Comparison of ENCODE assay signal across 7 cellular contexts in genomic region chr14:77124345-77125274, GRCh38. TPM values are rescaled to one million over a fixed set of nuclear protein-coding genes. Genes with fewer than 3 reads are reported as not detected.
DNase-seq lines count a peak whose midpoint lies in the region; ATAC-seq and TF ChIP-seq lines count a peak whose summit lies in the region.

No MANE protein-coding gene starts in this region.

- H3F3A ChIP-seq in OCI-LY1 (ENCODE audit: insufficient read depth, low read length) = peaks cover 12% of the 10 kb centered on the region; the same call in 1 of the 2 replicates

- peak overlapping the region; percentile 65 for H3K9ac ChIP-seq in OCI-LY1 (ENCODE audit: low read length)
- H3K9ac ChIP-seq in Karpas-422 (ENCODE audit: low read length) = no peak overlapping the region

- H3K27me3 ChIP-seq in OCI-LY1 (ENCODE audit: insufficient read depth, low read length) (no peaks in the 10 kb centered on the region), tibial artery (peaks cover 0 to 6% of the 10 kb centered on the region in 2 donors), Karpas-422 (ENCODE audit: low read length) (no peaks in the 10 kb centered on the region; the same call in 1 of the 2 replicates)

- no peaks in the 10 kb centered on the region for H3K79me2 ChIP-seq in OCI-LY1 (ENCODE audit: insufficient read depth, low read length)
- no peaks in the 10 kb centered on the region for H3K79me2 ChIP-seq in Karpas-422 (ENCODE audit: low read length)

- no peaks in the 10 kb centered on the region for H3K36me3 ChIP-seq in OCI-LY1 (ENCODE audit: insufficient read depth, low read length)
- H3K36me3 ChIP-seq in tibial artery = peaks cover 0 to 16% (median 10%) of the 10 kb centered on the region in 3 donors
- no peaks in the 10 kb centered on the region for H3K36me3 ChIP-seq in Karpas-422 (ENCODE audit: insufficient read depth, low read length)

- intact Hi-C loops in tibial artery (cut with DNase I; ENCODE audit: low total_unique reads) = no loop called here

- peak; percentile 63 for DNase-seq in activated gamma-delta T cell treated with Interleukin-2 at 50 U/mL for 16 hours
- DNase-seq in germinal center (ENCODE audit: low spot score) = peak; percentile 72
- peak; percentile 76 for DNase-seq in occipital lobe (lab: John Stamatoyannopoulos, UW)
- no peak for DNase-seq in tibial artery
- DNase-seq in Karpas-422 = no peak

- H3K4me1 ChIP-seq in OCI-LY1 (ENCODE audit: insufficient read depth, low read length, severe bottlenecking) = peaks cover 59% of the 10 kb centered on the region
- peaks cover 0 to 25% (median 15%) of the 10 kb centered on the region in 4 donors for H3K4me1 ChIP-seq in tibial artery
- peaks cover 44% of the 10 kb centered on the region for H3K4me1 ChIP-seq in Karpas-422 (ENCODE audit: low read length)

- H3K4me3 ChIP-seq in OCI-LY1 (ENCODE audit: low read depth, low read length, poor library complexity, severe bottlenecking) (peak overlapping the region; percentile 64), tibial artery (peak overlapping the region; percentile 46 to 56), Karpas-422 (ENCODE audit: low read length) (no peak overlapping the region)

- H3K27ac ChIP-seq in OCI-LY1 (ENCODE audit: low read depth, low read length, poor library complexity, severe bottlenecking) = peak overlapping the region; percentile 98
- H3K27ac ChIP-seq in tibial artery = no peak overlapping the region
- H3K27ac ChIP-seq in Karpas-422 (ENCODE audit: low read length) = no peak overlapping the region

- no peaks in the 10 kb centered on the region for H3K9me3 ChIP-seq in OCI-LY1 (ENCODE audit: low read length)
- no peaks in the 10 kb centered on the region for H3K9me3 ChIP-seq in tibial artery
- no peaks in the 10 kb centered on the region for H3K9me3 ChIP-seq in Karpas-422 (ENCODE audit: low read length)

- H3K4me2 ChIP-seq in OCI-LY1 (ENCODE audit: low read length) (peak overlapping the region; percentile 67), Karpas-422 (ENCODE audit: low read depth, low read length, poor library complexity, severe bottlenecking) (no peak overlapping the region)

- TF ChIP-seq CTCF in OCI-LY1 (IDR thresholded peaks at IDR 0.05; ENCODE audit: low read length) (peak; percentile 43), tibial artery (IDR thresholded peaks at IDR 0.05) (peak; percentile 50 to 84)

- H2AFZ ChIP-seq in OCI-LY1 (ENCODE audit: low read length) (no peak overlapping the region), Karpas-422 (ENCODE audit: low read length) (no peak overlapping the region)

- H4K20me1 ChIP-seq in OCI-LY1 (ENCODE audit: insufficient read depth, low read length) (no peaks in the 10 kb centered on the region), Karpas-422 (ENCODE audit: insufficient read depth, low read depth, low read length) (peaks cover 44% of the 10 kb centered on the region)

- ATAC-seq in GM21360 (IDR thresholded peaks at IDR 0.05; ENCODE audit: unreplicated experiment) = peak; percentile 38

- H3K9me2 ChIP-seq in OCI-LY1 (ENCODE audit: low read depth, low read length) (no peaks in the 10 kb centered on the region), Karpas-422 (replicated peaks; ENCODE audit: insufficient read depth, low read length) (no peaks in the 10 kb centered on the region)

RNA-seq across cellular contexts. Expression of gene ZDHHC22, which starts 17.0 kb away (rescaled TPM):
- 12.0 TPM for total RNA-seq in occipital lobe
- not detected in 2 replicates for total RNA-seq in Karpas-422 (2014; rRNA removed; shearing (Covaris generic); ENCODE audit: low replicate concordance)

RNA-seq across cellular contexts. Expression of gene CIPC, which starts 26.6 kb away (rescaled TPM):
- 44.5 TPM for total RNA-seq in occipital lobe
- total RNA-seq in Karpas-422 (2014; rRNA removed; shearing (Covaris generic); ENCODE audit: low replicate concordance) = 34.0 and 47.0 TPM in 2 replicates

RNA-seq across cellular contexts. Expression of gene TMEM63C, which starts 57.0 kb away (rescaled TPM):
- total RNA-seq in occipital lobe = 10.8 TPM
- 5.0 and 8.4 TPM in 2 replicates for total RNA-seq in Karpas-422 (2014; rRNA removed; shearing (Covaris generic); ENCODE audit: low replicate concordance)

Comparison
In these comparisons a context has a peak if more than half of its experiments do, and no peak if none do; other contexts are left out.
1. DNase-seq: peak in activated gamma-delta T cell treated with Interleukin-2 at 50 U/mL for 16 hours (single experiment), germinal center (single experiment) and occipital lobe (single experiment); none in tibial artery (0 of 2) and Karpas-422 (single experiment).
2. RNA of gene ZDHHC22, which starts 17.0 kb away (total RNA-seq): 12.0 TPM in occipital lobe (single experiment); not detected in Karpas-422; every median in the first group is over 10 times any median in the second.